25 cellular contexts compared by ENCODE assay signal in genomic region chr4:55284331-55284730, GRCh38.
DNase-seq lines count a peak whose midpoint lies in the region; ATAC-seq, FAIRE-seq and TF ChIP-seq lines count a peak whose summit lies in the region.
"Had no signal": no experiment of that assay in that cellular context is flagged by ENCODE, and none has a peak within 500 bp of the region (broad histone marks: within the 10 kb centered on the region; RNA-seq: fewer than 3 reads in every experiment).

No MANE protein-coding gene starts in this region.

- no TSS peak for BruUV-seq in GM12878 (replicated peaks; lab: Mats Ljungman, UMichigan)

- in situ Hi-C loops in Caki2 (cut with HindIII; ENCODE audit: low pct_unique_long_range_greater_than_20kb, low sequenced_read_pairs), result no loop called here
- in situ Hi-C loops in GM12878 (cut with MboI), result no loop called here

- H3K27ac Mint-ChIP-seq in endodermal cell, result no peak overlapping the region
- H3K27ac Mint-ChIP-seq: B cell; CD4-positive, alpha-beta T cell; CD8-positive, alpha-beta T cell had no signal

- no peak for TF ChIP-seq EP300 in GM12878 (IDR thresholded peaks at IDR 0.05; ENCODE audit: borderline replicate concordance in 1 of 2, control insufficient read depth in 1 of 2, low read depth in 2 of 2, low read length in 2 of 2)

- peaks cover 9% of the 10 kb centered on the region for H3K4me1 Mint-ChIP-seq in endodermal cell
- H3K4me1 Mint-ChIP-seq: B cell had no signal

- no peak for ATAC-seq in GM12878
- ATAC-seq in foreskin keratinocyte, result no peak
- ATAC-seq: CD8-positive, alpha-beta T cell had no signal

- no peaks in the 10 kb centered on the region for H3K9me3 ChIP-seq in HEK293 (ENCODE audit: control insufficient read depth, insufficient read depth, low read depth, low read length)
- H3K9me3 ChIP-seq in GM12878 (replicated peaks; ENCODE audit: control insufficient read depth, insufficient read depth, low read length), result no peaks in the 10 kb centered on the region; the same call in 2 of the 3 replicates
- peaks cover 56% of the 10 kb centered on the region for H3K9me3 ChIP-seq in endodermal cell (ENCODE audit: control insufficient read depth, low read length)

- H3K4me3 Mint-ChIP-seq in endodermal cell, result no peak overlapping the region
- H3K4me3 Mint-ChIP-seq: B cell; CD4-positive, alpha-beta T cell; CD8-positive, alpha-beta T cell had no signal

- peaks cover 53% of the 10 kb centered on the region for H3K9me3 Mint-ChIP-seq in endodermal cell

- intact Hi-C loops in GM12878 (cut with micrococcal nuclease; ENCODE audit: unreplicated experiment), result no loop called here

- H3K4me3 ChIP-seq in HEK293 (ENCODE audit: low read depth, low read length) (no peak overlapping the region), GM12878 (no peak overlapping the region), endodermal cell (ENCODE audit: low read length) (peak overlapping the region; percentile 62)
- H3K4me3 ChIP-seq: BLaER1 treated with 17β-estradiol and CSF1 and Interleukin-3, amounts not matched to agents 10 nM and 100 nM had no signal

- no peak for FAIRE-seq in GM12878 (lab: Jason Lieb, UNC)
- FAIRE-seq: A204.1, GM12891, GM19239 had no signal

- TF ChIP-seq POLR2A in GM12878 (IDR thresholded peaks at IDR 0.05; ENCODE audit: low read depth, low read length), result no peak

- no peak for TF ChIP-seq CTCF in HEK293 (tag by site-specific recombination; IDR thresholded peaks at IDR 0.05)
- TF ChIP-seq CTCF in GM12878 (IDR thresholded peaks at IDR 0.05 in 2 of 3, conservative IDR thresholded peaks at IDR 0.05 in 1 of 3; ENCODE audit: control insufficient read depth in 2 of 3, extremely low read depth in 1 of 3, insufficient read depth in 1 of 3, low read depth in 3 of 3, low read length in 3 of 3), result no peak
- no peak for TF ChIP-seq CTCF in endodermal cell (conservative IDR thresholded peaks at IDR 0.05)
- TF ChIP-seq CTCF in foreskin keratinocyte (conservative IDR thresholded peaks at IDR 0.05), result no peak

- CTCF ChIA-PET in HEK293 (lab: Yijun Ruan, JAX) (interaction anchor here (0.6 to 1.2 kb wide), 4 partner anchors 28 to 861 kb away, joined by 3 to 6 read pairs (median 4); no protein-coding TSS in a partner anchor), GM12878 (lab: Yijun Ruan, JAX) (no interaction called here)

- no peaks in the 10 kb centered on the region for H4K20me1 ChIP-seq in GM12878 (ENCODE audit: control insufficient read depth, insufficient read depth)
- H4K20me1 ChIP-seq: BLaER1 treated with 17β-estradiol and CSF1 and Interleukin-3, amounts not matched to agents 10 nM and 100 nM had no signal

- SMC1A ChIA-PET in GM12878 (lab: Charles Lee; ENCODE audit: uncharacterized antibody, unreplicated experiment), result interaction anchor here (0.7 to 1.2 kb wide), 2 partner anchors 19 to 20 kb away, joined by 3 read pairs; no protein-coding TSS in a partner anchor

- no peak overlapping the region for H3K9ac ChIP-seq in GM12878 (ENCODE audit: control insufficient read depth, insufficient read depth, low read length)
- H3K9ac ChIP-seq in endodermal cell (ENCODE audit: extremely low read depth, low read length, poor library complexity, severe bottlenecking), result no peak overlapping the region
- H3K9ac ChIP-seq: BLaER1 treated with 17β-estradiol and CSF1 and Interleukin-3, amounts not matched to agents 10 nM and 100 nM had no signal

- H3K27ac ChIP-seq in HEK293 (ENCODE audit: extremely low read depth, low read depth, low read length) (no peak overlapping the region), GM12878 (ENCODE audit: control insufficient read depth, insufficient read depth) (no peak overlapping the region), endodermal cell (ENCODE audit: low read depth, low read length) (no peak overlapping the region), foreskin keratinocyte (no peak overlapping the region)
- H3K27ac ChIP-seq: BLaER1 treated with 17β-estradiol and CSF1 and Interleukin-3, amounts not matched to agents 10 nM and 100 nM; C4-2B had no signal

- no peak for TF ChIP-seq RAD21 in GM12878 (IDR thresholded peaks at IDR 0.05; ENCODE audit: insufficient read depth, low read depth, low read length)

- peaks cover 22% of the 10 kb centered on the region for H3K36me3 Mint-ChIP-seq in endodermal cell (ENCODE audit: low read depth)
- H3K36me3 Mint-ChIP-seq: CD8-positive, alpha-beta T cell had no signal

- H3K79me2 ChIP-seq in GM12878 (ENCODE audit: control insufficient read depth, insufficient read depth, low read length), result no peaks in the 10 kb centered on the region

- POLR2A ChIA-PET in HEK293 (lab: Yijun Ruan, JAX), result no interaction called here
- POLR2A ChIA-PET in GM12878 (lab: Charles Lee), result no interaction called here

- RAD21 ChIA-PET in GM12878 (lab: Charles Lee; ENCODE audit: unreplicated experiment), result no interaction called here

- no peaks in the 10 kb centered on the region for H3K4me1 ChIP-seq in HEK293 (ENCODE audit: control insufficient read depth, insufficient read depth, low read length)
- no peaks in the 10 kb centered on the region for H3K4me1 ChIP-seq in GM12878 (ENCODE audit: control insufficient read depth, insufficient read depth, low read length)
- no peaks in the 10 kb centered on the region for H3K4me1 ChIP-seq in endodermal cell (ENCODE audit: control insufficient read depth, insufficient read depth, low read length)
- no peaks in the 10 kb centered on the region for H3K4me1 ChIP-seq in foreskin keratinocyte
- H3K4me1 ChIP-seq: Caco-2 had no signal

- H3K36me3 ChIP-seq in HEK293 (ENCODE audit: control insufficient read depth in 2 of 2, insufficient read depth in 1 of 2, low read length in 2 of 2) (no peaks in the 10 kb centered on the region), GM12878 (ENCODE audit: control insufficient read depth in 2 of 2, insufficient read depth in 2 of 2, low read length in 1 of 2) (no peaks in the 10 kb centered on the region), endodermal cell (ENCODE audit: control insufficient read depth, insufficient read depth, low read length) (no peaks in the 10 kb centered on the region)
- H3K36me3 ChIP-seq: BLaER1 treated with 17β-estradiol and CSF1 and Interleukin-3, amounts not matched to agents 10 nM and 100 nM had no signal

- H3K27me3 Mint-ChIP-seq in endodermal cell (ENCODE audit: insufficient read depth), result no peaks in the 10 kb centered on the region

- H3K4me2 ChIP-seq in GM12878 (ENCODE audit: control insufficient read depth, insufficient read depth), result no peak overlapping the region
- H3K4me2 ChIP-seq: BLaER1 treated with 17β-estradiol and CSF1 and Interleukin-3, amounts not matched to agents 10 nM and 100 nM had no signal

- no peak overlapping the region for H2AFZ ChIP-seq in GM12878 (ENCODE audit: control insufficient read depth, low read depth, low read length)

- WGBS in GM12878 (ENCODE audit: insufficient coverage, insufficient replicate concordance, low lambda C conversion rate, missing lambda C conversion rate), result 0% methylated on average over 1 of the region's 1 CpG
- WGBS in endodermal cell (ENCODE audit: insufficient coverage in 1 of 2, insufficient read length in 1 of 2), 2 experiments, result 92% methylated on average over 1 of the region's 1 CpG; no CpG with 5 or more reads in 1 of the 2 experiments

- DNase-seq in Caki2 (ENCODE audit: low read depth) (peak; percentile 4), GM12878 (ENCODE audit: low read depth, low spot score) (no peak), endodermal cell (no peak), amygdala (lab: John Stamatoyannopoulos, UW) (no peak), NCI-H524 treated with DMSO at 0.1 percent for 48 hours (lab: John Stamatoyannopoulos, UW) (no peak), foreskin keratinocyte (no peak)
- DNase-seq: 8988T; ACHN; Caco-2; CD4-positive, alpha-beta T cell; CD8-positive, alpha-beta T cell; DMS 273 treated with DMSO at 0.1 percent for 48 hours; DMS153; DMS53; DMS79; DND-41; EL; GDM1 had no signal

- H3K27me3 ChIP-seq in GM12878 (replicated peaks in 1 of 2; ENCODE audit: control insufficient read depth in 2 of 2, insufficient read depth in 2 of 2, low read length in 1 of 2) (no peaks in the 10 kb centered on the region), endodermal cell (ENCODE audit: control insufficient read depth, insufficient read depth, low read length, poor library complexity, severe bottlenecking) (no peaks in the 10 kb centered on the region), foreskin keratinocyte (peaks cover 3% of the 10 kb centered on the region)
- H3K27me3 ChIP-seq: BLaER1 treated with 17β-estradiol and CSF1 and Interleukin-3, amounts not matched to agents 10 nM and 100 nM had no signal

TF ChIP-seq in HEK293, 187 proteins besides CTCF, POLR2A, EP300 and RAD21:
- TF ChIP-seq ZNF114 (tag by site-specific recombination; IDR thresholded peaks at IDR 0.05), result no peak
- TF ChIP-seq SETDB1 (IDR thresholded peaks at IDR 0.05; ENCODE audit: insufficient read length, low read length), result peak; percentile 82

TF ChIP-seq in GM12878, 131 proteins besides CTCF, POLR2A, EP300 and RAD21:
- TF ChIP-seq ZBED1 (IDR thresholded peaks at IDR 0.05; ENCODE audit: borderline replicate concordance), result no peak
- no peak for TF ChIP-seq HSF1 (IDR thresholded peaks at IDR 0.05; ENCODE audit: low read depth, low read length)
- peak; percentile 60; the same call in 1 of the 2 replicates for TF ChIP-seq CBX5 (IDR thresholded peaks at IDR 0.05; ENCODE audit: low read depth)
